1 cellular context compared by ENCODE assay signal in genomic region chr16:68263559-68264127, GRCh38.
A peak's percentile ranks its signal among the peaks of the same experiment; 100 is the strongest.
TF ChIP-seq lines count a peak whose summit lies in the region.

No MANE protein-coding gene starts in this region.

TF ChIP-seq in GM12878, 131 proteins besides CTCF, POLR2A, EP300 and RAD21:
- TF ChIP-seq RELB (IDR thresholded peaks at IDR 0.05; ENCODE audit: low read depth) (peak; percentile 13; the same call in 1 of the 2 replicates), TAF1 (IDR thresholded peaks at IDR 0.05; ENCODE audit: borderline replicate concordance, low read depth, low read length) (0 out of 2 replicates have a peak, but pooled peaks have one; percentile 47), SREBF2 (IDR thresholded peaks at IDR 0.05; ENCODE audit: low read length) (no peak), GABPA (IDR thresholded peaks at IDR 0.05; ENCODE audit: low read depth) (no peak), HDGF (IDR thresholded peaks at IDR 0.05) (peak; percentile 92), NBN (IDR thresholded peaks at IDR 0.05) (peak; percentile 65; the same call in 1 of the 2 replicates)
- TF ChIP-seq, protein P1, sequence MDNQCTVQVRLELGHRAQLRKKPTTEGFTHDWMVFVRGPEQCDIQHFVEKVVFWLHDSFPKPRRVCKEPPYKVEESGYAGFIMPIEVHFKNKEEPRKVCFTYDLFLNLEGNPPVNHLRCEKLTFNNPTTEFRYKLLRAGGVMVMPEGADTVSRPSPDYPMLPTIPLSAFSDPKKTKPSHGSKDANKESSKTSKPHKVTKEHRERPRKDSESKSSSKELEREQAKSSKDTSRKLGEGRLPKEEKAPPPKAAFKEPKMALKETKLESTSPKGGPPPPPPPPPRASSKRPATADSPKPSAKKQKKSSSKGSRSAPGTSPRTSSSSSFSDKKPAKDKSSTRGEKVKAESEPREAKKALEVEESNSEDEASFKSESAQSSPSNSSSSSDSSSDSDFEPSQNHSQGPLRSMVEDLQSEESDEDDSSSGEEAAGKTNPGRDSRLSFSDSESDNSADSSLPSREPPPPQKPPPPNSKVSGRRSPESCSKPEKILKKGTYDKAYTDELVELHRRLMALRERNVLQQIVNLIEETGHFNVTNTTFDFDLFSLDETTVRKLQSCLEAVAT (IDR thresholded peaks at IDR 0.05): peak; percentile 61; the same call in 1 of the 2 replicates
- TF ChIP-seq, protein P2, sequence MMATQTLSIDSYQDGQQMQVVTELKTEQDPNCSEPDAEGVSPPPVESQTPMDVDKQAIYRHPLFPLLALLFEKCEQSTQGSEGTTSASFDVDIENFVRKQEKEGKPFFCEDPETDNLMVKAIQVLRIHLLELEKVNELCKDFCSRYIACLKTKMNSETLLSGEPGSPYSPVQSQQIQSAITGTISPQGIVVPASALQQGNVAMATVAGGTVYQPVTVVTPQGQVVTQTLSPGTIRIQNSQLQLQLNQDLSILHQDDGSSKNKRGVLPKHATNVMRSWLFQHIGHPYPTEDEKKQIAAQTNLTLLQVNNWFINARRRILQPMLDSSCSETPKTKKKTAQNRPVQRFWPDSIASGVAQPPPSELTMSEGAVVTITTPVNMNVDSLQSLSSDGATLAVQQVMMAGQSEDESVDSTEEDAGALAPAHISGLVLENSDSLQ (IDR thresholded peaks at IDR 0.05): 0 out of 2 replicates have a peak, but pooled peaks have one; percentile 45
